ENCODE assay signal across 18 cellular contexts in genomic region chr10:69287181-69287580, GRCh38.
"Had no signal": no experiment of that assay in that cellular context is flagged by ENCODE, and none has a peak within 500 bp of the region (broad histone marks: within the 10 kb centered on the region; RNA-seq: fewer than 3 reads in every experiment).

No MANE protein-coding gene starts in this region.

- H3K27me3 ChIP-seq: colonic mucosa, heart right ventricle, right atrium auricular region had no signal

- H3K4me1 Mint-ChIP-seq: naive thymus-derived CD8-positive, alpha-beta T cell had no signal

- DNase-seq: colonic mucosa; dermis blood vessel endothelial cell; endodermal cell; erythroblast; foreskin keratinocyte; heart right ventricle; hypothalamus; islet precursor cell; mammary epithelial cell; naive thymus-derived CD8-positive, alpha-beta T cell; posterior cingulate gyrus; small intestine; stimulated activated CD4-positive, alpha-beta T cell treated with anti-CD3 and anti-CD28 coated beads, Interleukin-12 subunit alpha, Interleukin-12 subunit beta, amount 100 ng/mL, for 4 hours; stimulated activated naive CD4-positive, alpha-beta T cell treated with Interleukin-2 at 50 U/mL for 16 hours; trophoblast cell had no signal

- FAIRE-seq: endothelial cell of umbilical vein, small intestine had no signal

- H3K36me3 ChIP-seq: colonic mucosa, heart right ventricle, right atrium auricular region had no signal

- H3K27ac Mint-ChIP-seq: endodermal cell; naive thymus-derived CD8-positive, alpha-beta T cell had no signal

- H3K27ac ChIP-seq: colonic mucosa, foreskin keratinocyte, heart right ventricle, right atrium auricular region had no signal

- H3K4me3 Mint-ChIP-seq: endodermal cell; naive thymus-derived CD8-positive, alpha-beta T cell had no signal

- H3K4me1 ChIP-seq: colonic mucosa, foreskin keratinocyte had no signal

- H3K9me3 ChIP-seq: colonic mucosa, heart right ventricle, right atrium auricular region had no signal

- ATAC-seq: foreskin keratinocyte; heart right ventricle; left lobe of liver; naive thymus-derived CD8-positive, alpha-beta T cell had no signal

- H3K36me3 Mint-ChIP-seq: naive thymus-derived CD8-positive, alpha-beta T cell had no signal

- H3K4me3 ChIP-seq: colonic mucosa, heart right ventricle, right atrium auricular region had no signal

- H3K9me3 Mint-ChIP-seq: endodermal cell; naive thymus-derived CD8-positive, alpha-beta T cell had no signal
